1 cellular context compared by ENCODE assay signal in genomic region chr1:228487336-228488106, GRCh38.
A peak's percentile ranks its signal among the peaks of the same experiment; 100 is the strongest.
TF ChIP-seq lines count a peak whose summit lies in the region.

Gene RNF187, plus strand, starts transcription at chr1:228487382.

TF ChIP-seq in HepG2, 621 proteins besides CTCF, POLR2A, EP300 and RAD21 (continued from another document and continues in another):
- TF ChIP-seq AHDC1 (CRISPR knock-in tag; IDR thresholded peaks at IDR 0.05; ENCODE audit: borderline replicate concordance) = no peak
- TF ChIP-seq MED8 (CRISPR knock-in tag; IDR thresholded peaks at IDR 0.05; ENCODE audit: insufficient replicate concordance) = no peak
- no peak for TF ChIP-seq PHF20 (CRISPR knock-in tag; IDR thresholded peaks at IDR 0.05)
- no peak for TF ChIP-seq SETDB1 (CRISPR knock-in tag; IDR thresholded peaks at IDR 0.05; ENCODE audit: borderline replicate concordance)
- peak; percentile 67 for TF ChIP-seq ZBTB2 (CRISPR knock-in tag; IDR thresholded peaks at IDR 0.05; ENCODE audit: low read depth)
- no peak for TF ChIP-seq ZNF281 (CRISPR knock-in tag; IDR thresholded peaks at IDR 0.05; ENCODE audit: borderline replicate concordance)
- no peak; the same call in 1 of the 2 replicates for TF ChIP-seq SATB2 (CRISPR knock-in tag; IDR thresholded peaks at IDR 0.05)
- no peak for TF ChIP-seq SOX5 (CRISPR knock-in tag; IDR thresholded peaks at IDR 0.05; ENCODE audit: borderline replicate concordance)
- peak; percentile 45; the same call in 1 of the 2 replicates for TF ChIP-seq TAF1 (CRISPR knock-in tag; IDR thresholded peaks at IDR 0.05)
- TF ChIP-seq DPF2 (CRISPR knock-in tag; IDR thresholded peaks at IDR 0.05; ENCODE audit: borderline replicate concordance, low read depth) = no peak
- no peak for TF ChIP-seq TFE3 (CRISPR knock-in tag; IDR thresholded peaks at IDR 0.05)
- TF ChIP-seq MLLT10 (CRISPR knock-in tag; IDR thresholded peaks at IDR 0.05) = no peak
- TF ChIP-seq CREM (IDR thresholded peaks at IDR 0.05) = no peak
- TF ChIP-seq CREM (CRISPR knock-in tag; IDR thresholded peaks at IDR 0.05) = no peak
- TF ChIP-seq RNF2 (conservative IDR thresholded peaks at IDR 0.05; ENCODE audit: low read depth) = no peak
- TF ChIP-seq ZNF562 (CRISPR knock-in tag; IDR thresholded peaks at IDR 0.05; ENCODE audit: borderline replicate concordance) = no peak
- TF ChIP-seq DDIT3 (CRISPR knock-in tag; IDR thresholded peaks at IDR 0.05) = no peak
- 0 out of 2 replicates have a peak, but pooled peaks have one; percentile 23 for TF ChIP-seq CCDC6 (CRISPR knock-in tag; IDR thresholded peaks at IDR 0.05)
- no peak for TF ChIP-seq ZNF101 (CRISPR knock-in tag; IDR thresholded peaks at IDR 0.05; ENCODE audit: borderline replicate concordance, low read depth)
- no peak for TF ChIP-seq ZNF317 (CRISPR knock-in tag; IDR thresholded peaks at IDR 0.05)
- 0 out of 2 replicates have a peak, but pooled peaks have one; percentile 50 for TF ChIP-seq HOXA9 (CRISPR knock-in tag; IDR thresholded peaks at IDR 0.05; ENCODE audit: borderline replicate concordance)
- no peak for TF ChIP-seq DMTF1 (CRISPR knock-in tag; IDR thresholded peaks at IDR 0.05)
- TF ChIP-seq ZSCAN22 (CRISPR knock-in tag; IDR thresholded peaks at IDR 0.05) = no peak
- TF ChIP-seq ZBTB7B (CRISPR knock-in tag; IDR thresholded peaks at IDR 0.05) = no peak
- TF ChIP-seq ATF2 (CRISPR knock-in tag; IDR thresholded peaks at IDR 0.05) = no peak
- no peak for TF ChIP-seq ZBTB40 (IDR thresholded peaks at IDR 0.05)
- TF ChIP-seq ZBTB40 (CRISPR knock-in tag; IDR thresholded peaks at IDR 0.05) = no peak
- no peak for TF ChIP-seq ZNF607 (CRISPR knock-in tag; IDR thresholded peaks at IDR 0.05; ENCODE audit: borderline replicate concordance)
- no peak for TF ChIP-seq ZNF619 (CRISPR knock-in tag; IDR thresholded peaks at IDR 0.05)
- TF ChIP-seq ZSCAN20 (CRISPR knock-in tag; IDR thresholded peaks at IDR 0.05; ENCODE audit: borderline replicate concordance) = no peak
- TF ChIP-seq SIX4 (CRISPR knock-in tag; IDR thresholded peaks at IDR 0.05) = 0 out of 2 replicates have a peak, but pooled peaks have one; percentile 1
- no peak for TF ChIP-seq U2AF2 (IDR thresholded peaks at IDR 0.05; ENCODE audit: low read depth, low read length)
